In the genomic region with DNA sequence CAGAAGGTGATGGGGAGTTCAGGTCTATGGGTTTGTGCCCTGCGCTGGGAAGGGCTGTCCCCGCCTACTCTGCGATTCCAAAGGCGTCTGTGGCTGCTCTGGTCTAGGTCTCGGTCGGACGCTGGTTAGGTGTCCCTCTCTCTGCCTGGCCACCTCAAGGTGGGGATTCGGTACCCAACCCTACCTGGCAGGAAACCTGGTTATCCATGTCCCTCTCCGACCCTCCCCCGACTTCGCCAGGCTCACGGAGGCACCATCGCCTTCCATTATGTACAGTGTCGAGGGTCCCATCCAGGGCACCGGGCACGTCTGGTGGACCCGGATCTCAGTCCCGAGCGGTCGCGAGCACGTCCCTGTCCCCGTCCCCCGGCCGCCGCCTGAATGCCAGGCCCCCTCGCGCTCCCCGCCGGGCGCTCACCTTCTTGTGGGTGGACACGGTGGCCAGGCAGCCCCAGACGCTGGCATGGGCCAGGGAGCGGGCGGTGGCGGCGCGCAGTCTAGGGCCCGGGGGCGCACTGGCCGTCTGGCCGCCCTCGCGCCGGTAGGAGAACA, we compare ENCODE assay signal across 8 cellular contexts. TPM values are rescaled to one million over a fixed set of nuclear protein-coding genes. Genes with fewer than 3 reads are reported as not detected.
DNase-seq lines count a peak whose midpoint lies in the region; ATAC-seq and TF ChIP-seq lines count a peak whose summit lies in the region.

No MANE protein-coding gene starts in this region.

- H3K27ac Mint-ChIP-seq in activated CD4-positive, alpha-beta T cell treated with anti-CD3 and anti-CD28 coated beads for 36 hours: no peak overlapping the region

- TF ChIP-seq CTCF in cardiac fibroblast (IDR thresholded peaks at IDR 0.05; ENCODE audit: low read depth, low read length): no peak
- TF ChIP-seq CTCF in lower leg skin (IDR thresholded peaks at IDR 0.05): no peak
- TF ChIP-seq CTCF in suprapubic skin (IDR thresholded peaks at IDR 0.05): no peak

- TF ChIP-seq POLR2A in lower leg skin (IDR thresholded peaks at IDR 0.05): no peak
- no peak for TF ChIP-seq POLR2A in suprapubic skin (IDR thresholded peaks at IDR 0.05)

- intact Hi-C loops in activated CD4-positive, alpha-beta T cell treated with anti-CD3 and anti-CD28 coated beads for 36 hours (cut with DNase I, micrococcal nuclease): loop anchor here (1.0 to 10.0 kb wide), 5 partner anchors 44 to 374 kb away; a partner anchor contains a TSS
- intact Hi-C loops in lower leg skin (cut with DNase I; ENCODE audit: low total_unique reads): no loop called here

- H3K4me1 Mint-ChIP-seq in activated CD4-positive, alpha-beta T cell treated with anti-CD3 and anti-CD28 coated beads for 36 hours: peaks cover 6% of the 10 kb centered on the region

- H3K27ac ChIP-seq in suprapubic skin: no peak overlapping the region

- peak; percentile 16 for DNase-seq in activated CD4-positive, alpha-beta T cell treated with anti-CD3 and anti-CD28 coated beads for 36 hours
- DNase-seq in activated CD4-positive, alpha-beta T cell treated with anti-CD3 and anti-CD28 coated beads, Interleukin-2, amount 50 U/mL, for 4 hours: no peak
- DNase-seq in cardiac fibroblast (ENCODE audit: low read depth in 2 of 2) (no peak), lower leg skin (ENCODE audit: low spot score in 2 of 2) (peak in 1 of 2 donors; percentile 83), suprapubic skin (ENCODE audit: low spot score in 2 of 2) (peak in 1 of 2 donors; percentile 69), kidney glomerular epithelial cell (lab: John Stamatoyannopoulos, UW) (no peak), iPS-NIHi7 (ENCODE audit: extremely low spot score) (no peak), SW 1271 (lab: John Stamatoyannopoulos, UW) (no peak)

- CTCF ChIA-PET in activated CD4-positive, alpha-beta T cell treated with anti-CD3 and anti-CD28 coated beads for 36 hours (lab: Charles Lee): interaction anchor here (0.6 to 5.1 kb wide), 14 partner anchors 12 to 497 kb away, joined by 3 to 23 read pairs (median 3); no protein-coding TSS in a partner anchor

- H3K36me3 ChIP-seq in suprapubic skin: no peaks in the 10 kb centered on the region

- POLR2A ChIA-PET in activated CD4-positive, alpha-beta T cell treated with anti-CD3 and anti-CD28 coated beads for 36 hours (lab: Charles Lee): interaction anchor here (0.5 to 0.7 kb wide), 3 partner anchors 17 to 113 kb away, joined by 4 to 7 read pairs (median 5); no protein-coding TSS in a partner anchor

- TF ChIP-seq EP300 in suprapubic skin (IDR thresholded peaks at IDR 0.05): no peak

- ATAC-seq in activated CD4-positive, alpha-beta T cell treated with anti-CD3 and anti-CD28 coated beads for 36 hours: no peak

- peaks cover 34% of the 10 kb centered on the region for H3K27me3 Mint-ChIP-seq in activated CD4-positive, alpha-beta T cell treated with anti-CD3 and anti-CD28 coated beads for 36 hours

- peak overlapping the region; percentile 33 for H3K4me3 Mint-ChIP-seq in activated CD4-positive, alpha-beta T cell treated with anti-CD3 and anti-CD28 coated beads for 36 hours

- H3K9me3 Mint-ChIP-seq in activated CD4-positive, alpha-beta T cell treated with anti-CD3 and anti-CD28 coated beads for 36 hours (ENCODE audit: low read depth): no peaks in the 10 kb centered on the region

- 1 to 8% methylated on average over 28 to 44 of the region's 45 CpGs for WGBS in lower leg skin, 2 donors
- WGBS in suprapubic skin: 3% methylated on average over 8 of the region's 45 CpGs

- H3K9me3 ChIP-seq in suprapubic skin: no peaks in the 10 kb centered on the region

- H3K4me3 ChIP-seq in cardiac fibroblast (replicated peaks in 1 of 2; ENCODE audit: low read depth in 2 of 2, low read length in 2 of 2): peak overlapping the region; percentile 49 to 55
- H3K4me3 ChIP-seq in lower leg skin (ENCODE audit: low read depth, poor library complexity, severe bottlenecking): peak overlapping the region; percentile 2
- H3K4me3 ChIP-seq in suprapubic skin: peak overlapping the region; percentile 63

- H3K36me3 Mint-ChIP-seq in activated CD4-positive, alpha-beta T cell treated with anti-CD3 and anti-CD28 coated beads for 36 hours (ENCODE audit: low read depth): no peaks in the 10 kb centered on the region

- peaks cover 19% of the 10 kb centered on the region for H3K4me1 ChIP-seq in suprapubic skin

- peaks cover 45% of the 10 kb centered on the region for H3K27me3 ChIP-seq in suprapubic skin

RNA-seq across cellular contexts. Expression of a gene that starts 0.6 kb away (rescaled TPM):
- not detected for total RNA-seq in activated CD4-positive, alpha-beta T cell treated with anti-CD3 and anti-CD28 coated beads for 36 hours
- total RNA-seq in lower leg skin (not detected), suprapubic skin (1 to 10 TPM in 1 of 4 donors, under 1 TPM in 1, not detected in 2; 0.17 to 1.3 TPM)

Comparison
In these comparisons a context has a peak if more than half of its experiments do, and no peak if none do; other contexts are left out.
1. H3K4me3 ChIP-seq: peak in every context shown above with its lines; median percentile 63 in suprapubic skin; 52 in cardiac fibroblast; 2 in lower leg skin.